In the genomic region with DNA sequence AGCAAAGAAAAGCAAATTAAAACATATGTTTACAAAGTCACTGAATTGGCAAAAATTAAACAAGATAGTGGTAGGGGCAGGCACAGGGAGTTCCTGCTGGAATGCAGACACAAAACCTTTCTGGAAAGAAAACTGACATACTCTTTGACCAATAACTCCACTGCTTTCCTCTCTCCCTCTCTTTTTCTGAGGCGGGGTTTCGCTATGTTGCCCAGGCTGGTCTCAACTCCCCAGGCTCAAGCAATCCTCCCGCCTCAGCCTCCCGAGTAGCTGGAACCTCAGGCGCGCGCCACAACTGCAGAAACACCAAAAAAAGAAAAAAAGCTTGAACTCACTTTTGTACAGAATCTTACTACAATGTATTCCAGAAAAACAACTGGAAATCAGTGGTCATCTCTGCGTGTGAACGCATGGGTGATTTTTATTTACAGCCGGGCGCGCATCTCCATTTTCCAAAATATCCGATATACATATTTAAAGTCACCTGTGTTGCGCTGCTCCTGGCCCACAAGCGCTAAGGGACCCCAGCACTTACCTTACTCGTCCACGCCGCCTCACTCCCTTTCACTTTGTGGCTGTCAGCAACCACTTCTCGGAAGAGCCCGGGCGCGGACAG, we compare ENCODE assay signal across 1 cellular context.
TF ChIP-seq lines count a peak whose summit lies in the region.

No MANE protein-coding gene starts in this region.

TF ChIP-seq in WTC11, 78 proteins besides CTCF, POLR2A, EP300 and RAD21 (continued from another document):
- TF ChIP-seq, protein P1, sequence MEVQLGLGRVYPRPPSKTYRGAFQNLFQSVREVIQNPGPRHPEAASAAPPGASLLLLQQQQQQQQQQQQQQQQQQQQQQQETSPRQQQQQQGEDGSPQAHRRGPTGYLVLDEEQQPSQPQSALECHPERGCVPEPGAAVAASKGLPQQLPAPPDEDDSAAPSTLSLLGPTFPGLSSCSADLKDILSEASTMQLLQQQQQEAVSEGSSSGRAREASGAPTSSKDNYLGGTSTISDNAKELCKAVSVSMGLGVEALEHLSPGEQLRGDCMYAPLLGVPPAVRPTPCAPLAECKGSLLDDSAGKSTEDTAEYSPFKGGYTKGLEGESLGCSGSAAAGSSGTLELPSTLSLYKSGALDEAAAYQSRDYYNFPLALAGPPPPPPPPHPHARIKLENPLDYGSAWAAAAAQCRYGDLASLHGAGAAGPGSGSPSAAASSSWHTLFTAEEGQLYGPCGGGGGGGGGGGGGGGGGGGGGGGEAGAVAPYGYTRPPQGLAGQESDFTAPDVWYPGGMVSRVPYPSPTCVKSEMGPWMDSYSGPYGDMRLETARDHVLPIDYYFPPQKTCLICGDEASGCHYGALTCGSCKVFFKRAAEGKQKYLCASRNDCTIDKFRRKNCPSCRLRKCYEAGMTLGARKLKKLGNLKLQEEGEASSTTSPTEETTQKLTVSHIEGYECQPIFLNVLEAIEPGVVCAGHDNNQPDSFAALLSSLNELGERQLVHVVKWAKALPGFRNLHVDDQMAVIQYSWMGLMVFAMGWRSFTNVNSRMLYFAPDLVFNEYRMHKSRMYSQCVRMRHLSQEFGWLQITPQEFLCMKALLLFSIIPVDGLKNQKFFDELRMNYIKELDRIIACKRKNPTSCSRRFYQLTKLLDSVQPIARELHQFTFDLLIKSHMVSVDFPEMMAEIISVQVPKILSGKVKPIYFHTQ (CRISPR knock-in tag; IDR thresholded peaks at IDR 0.05), result no peak
